Comparison of ENCODE assay signal across 1 cellular context in the genomic region with DNA sequence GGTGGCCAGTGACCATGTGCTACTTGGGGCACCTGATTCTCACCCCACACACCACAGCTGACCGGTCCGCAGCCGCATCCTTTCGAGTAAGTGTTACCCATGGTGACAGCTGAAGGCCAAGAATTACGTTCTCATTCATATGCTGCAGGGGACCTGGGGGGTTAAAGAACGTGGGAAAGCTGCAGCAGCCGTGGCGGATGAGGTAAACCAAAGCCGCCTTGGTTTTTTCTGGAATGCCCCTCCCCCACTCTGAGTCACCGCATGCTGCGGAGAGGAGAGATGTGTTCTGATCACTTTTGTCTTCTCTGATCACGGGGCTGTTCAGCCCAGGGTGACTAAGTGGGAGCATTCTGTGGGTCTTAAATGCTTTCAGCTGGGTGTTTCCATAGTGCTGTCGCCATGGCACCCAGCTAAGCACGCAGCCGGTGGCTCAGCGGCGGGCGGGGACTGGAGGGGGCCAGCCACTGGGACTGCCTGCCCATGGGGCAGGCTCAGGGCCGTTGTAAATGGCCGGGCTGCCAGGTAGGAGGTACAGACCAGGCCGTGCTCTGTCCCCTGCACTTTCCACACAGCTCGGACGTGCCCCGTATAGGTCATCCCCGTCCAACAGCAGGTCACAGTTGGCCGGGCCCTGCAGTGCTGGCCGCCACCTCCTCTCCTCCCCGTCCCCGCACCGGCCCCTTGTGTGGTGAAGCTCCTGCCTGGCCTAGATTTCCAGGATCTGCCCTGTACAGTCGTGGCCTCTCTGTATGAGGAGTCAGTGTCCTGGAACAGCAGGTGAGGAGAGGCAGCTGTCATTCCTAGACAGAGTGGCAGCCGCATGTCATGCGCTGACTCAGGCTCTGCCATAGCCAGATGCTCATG.
TF ChIP-seq lines count a peak whose summit lies in the region.

No MANE protein-coding gene starts in this region.

TF ChIP-seq in HCT116, 20 proteins besides CTCF, POLR2A, EP300 and RAD21 (continued from another document):
- TF ChIP-seq, protein P1, sequence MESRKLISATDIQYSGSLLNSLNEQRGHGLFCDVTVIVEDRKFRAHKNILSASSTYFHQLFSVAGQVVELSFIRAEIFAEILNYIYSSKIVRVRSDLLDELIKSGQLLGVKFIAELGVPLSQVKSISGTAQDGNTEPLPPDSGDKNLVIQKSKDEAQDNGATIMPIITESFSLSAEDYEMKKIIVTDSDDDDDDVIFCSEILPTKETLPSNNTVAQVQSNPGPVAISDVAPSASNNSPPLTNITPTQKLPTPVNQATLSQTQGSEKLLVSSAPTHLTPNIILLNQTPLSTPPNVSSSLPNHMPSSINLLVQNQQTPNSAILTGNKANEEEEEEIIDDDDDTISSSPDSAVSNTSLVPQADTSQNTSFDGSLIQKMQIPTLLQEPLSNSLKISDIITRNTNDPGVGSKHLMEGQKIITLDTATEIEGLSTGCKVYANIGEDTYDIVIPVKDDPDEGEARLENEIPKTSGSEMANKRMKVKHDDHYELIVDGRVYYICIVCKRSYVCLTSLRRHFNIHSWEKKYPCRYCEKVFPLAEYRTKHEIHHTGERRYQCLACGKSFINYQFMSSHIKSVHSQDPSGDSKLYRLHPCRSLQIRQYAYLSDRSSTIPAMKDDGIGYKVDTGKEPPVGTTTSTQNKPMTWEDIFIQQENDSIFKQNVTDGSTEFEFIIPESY (IDR thresholded peaks at IDR 0.05; ENCODE audit: extremely low read depth, insufficient replicate concordance, low read length): no peak
- TF ChIP-seq TCF7L2 (IDR thresholded peaks at IDR 0.05; ENCODE audit: borderline replicate concordance, extremely low read depth, insufficient read depth, insufficient read length) (peak; percentile 74), YY1 (IDR thresholded peaks at IDR 0.05; ENCODE audit: extremely low read depth, insufficient replicate concordance, low read depth, low read length) (peak; percentile 54), CEBPB (IDR thresholded peaks at IDR 0.05; ENCODE audit: low read depth) (no peak), EGR1 (IDR thresholded peaks at IDR 0.05; ENCODE audit: low read depth) (no peak), EZH2 (IDR thresholded peaks at IDR 0.05) (no peak), EZH2phosphoT487 (IDR thresholded peaks at IDR 0.05; ENCODE audit: borderline replicate concordance) (no peak)
- TF ChIP-seq, protein P2, sequence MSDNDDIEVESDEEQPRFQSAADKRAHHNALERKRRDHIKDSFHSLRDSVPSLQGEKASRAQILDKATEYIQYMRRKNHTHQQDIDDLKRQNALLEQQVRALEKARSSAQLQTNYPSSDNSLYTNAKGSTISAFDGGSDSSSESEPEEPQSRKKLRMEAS (IDR thresholded peaks at IDR 0.05): no peak
- TF ChIP-seq, protein P3, sequence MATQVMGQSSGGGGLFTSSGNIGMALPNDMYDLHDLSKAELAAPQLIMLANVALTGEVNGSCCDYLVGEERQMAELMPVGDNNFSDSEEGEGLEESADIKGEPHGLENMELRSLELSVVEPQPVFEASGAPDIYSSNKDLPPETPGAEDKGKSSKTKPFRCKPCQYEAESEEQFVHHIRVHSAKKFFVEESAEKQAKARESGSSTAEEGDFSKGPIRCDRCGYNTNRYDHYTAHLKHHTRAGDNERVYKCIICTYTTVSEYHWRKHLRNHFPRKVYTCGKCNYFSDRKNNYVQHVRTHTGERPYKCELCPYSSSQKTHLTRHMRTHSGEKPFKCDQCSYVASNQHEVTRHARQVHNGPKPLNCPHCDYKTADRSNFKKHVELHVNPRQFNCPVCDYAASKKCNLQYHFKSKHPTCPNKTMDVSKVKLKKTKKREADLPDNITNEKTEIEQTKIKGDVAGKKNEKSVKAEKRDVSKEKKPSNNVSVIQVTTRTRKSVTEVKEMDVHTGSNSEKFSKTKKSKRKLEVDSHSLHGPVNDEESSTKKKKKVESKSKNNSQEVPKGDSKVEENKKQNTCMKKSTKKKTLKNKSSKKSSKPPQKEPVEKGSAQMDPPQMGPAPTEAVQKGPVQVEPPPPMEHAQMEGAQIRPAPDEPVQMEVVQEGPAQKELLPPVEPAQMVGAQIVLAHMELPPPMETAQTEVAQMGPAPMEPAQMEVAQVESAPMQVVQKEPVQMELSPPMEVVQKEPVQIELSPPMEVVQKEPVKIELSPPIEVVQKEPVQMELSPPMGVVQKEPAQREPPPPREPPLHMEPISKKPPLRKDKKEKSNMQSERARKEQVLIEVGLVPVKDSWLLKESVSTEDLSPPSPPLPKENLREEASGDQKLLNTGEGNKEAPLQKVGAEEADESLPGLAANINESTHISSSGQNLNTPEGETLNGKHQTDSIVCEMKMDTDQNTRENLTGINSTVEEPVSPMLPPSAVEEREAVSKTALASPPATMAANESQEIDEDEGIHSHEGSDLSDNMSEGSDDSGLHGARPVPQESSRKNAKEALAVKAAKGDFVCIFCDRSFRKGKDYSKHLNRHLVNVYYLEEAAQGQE (IDR thresholded peaks at IDR 0.05; ENCODE audit: low read depth): no peak
TF ChIP-seq in HCT116: peak in this region for 3.
